In the genomic region with DNA sequence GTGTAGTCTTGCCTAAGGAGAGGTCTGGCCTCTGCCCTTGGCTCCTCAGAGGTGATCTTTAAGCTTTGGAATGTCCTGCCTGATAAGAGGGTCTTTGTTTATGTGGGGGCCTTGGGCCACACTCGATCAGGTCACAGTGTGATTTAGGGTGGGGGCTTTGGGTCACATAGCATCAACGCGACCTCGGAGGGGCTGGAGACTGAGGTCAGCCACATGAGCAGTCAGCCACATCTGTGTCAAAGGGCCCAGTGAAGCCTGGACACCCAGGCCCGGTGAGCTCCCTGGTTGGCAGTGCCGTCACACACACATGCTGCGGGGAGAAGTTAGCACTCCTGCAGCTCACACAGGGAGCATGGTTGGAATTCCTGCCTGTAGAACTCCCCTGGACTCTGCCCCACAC, we compare ENCODE assay signal across 22 cellular contexts.
DNase-seq lines count a peak whose midpoint lies in the region; ATAC-seq and TF ChIP-seq lines count a peak whose summit lies in the region.
"Had no signal": no experiment of that assay in that cellular context is flagged by ENCODE, and none has a peak within 500 bp of the region (broad histone marks: within the 10 kb centered on the region; RNA-seq: fewer than 3 reads in every experiment).

No MANE protein-coding gene starts in this region.

- H3K23me2 ChIP-seq in H9 (ENCODE audit: insufficient read length, low read depth, low read length, poor library complexity, severe bottlenecking): no peaks in the 10 kb centered on the region

- H4K91ac ChIP-seq in H9 (ENCODE audit: insufficient read length, low read depth, low read length): no peak overlapping the region

- H3K27me3 ChIP-seq in BLaER1 treated with 17β-estradiol and CSF1 and Interleukin-3, amounts not matched to agents 10 nM and 100 nM: peaks cover 0 to 5% (median 0%) of the 10 kb centered on the region in 11 experiments; a peak in 4 of 22 replicates
- no peaks in the 10 kb centered on the region for H3K27me3 ChIP-seq in H9 (ENCODE audit: insufficient read depth, low read length)
- H3K27me3 ChIP-seq in effector memory CD4-positive, alpha-beta T cell (replicated peaks; ENCODE audit: control insufficient read depth, insufficient read depth, low read length, poor library complexity, severe bottlenecking): no peaks in the 10 kb centered on the region
- H3K27me3 ChIP-seq: MG63, SJSA1 had no signal

- H2BK120ac ChIP-seq in H9 (ENCODE audit: low read depth, low read length, poor library complexity, severe bottlenecking): no peak overlapping the region

- ATAC-seq in GM18858 (IDR thresholded peaks at IDR 0.05; ENCODE audit: unreplicated experiment) (no peak), left ventricle myocardium superior (no peak), HG02759 (IDR thresholded peaks at IDR 0.05; ENCODE audit: unreplicated experiment) (no peak)
- ATAC-seq: K562, Right ventricle myocardium inferior had no signal

- H3K27me3 Mint-ChIP-seq in H9 (ENCODE audit: low read depth) (peaks cover 23% of the 10 kb centered on the region), neural crest cell (ENCODE audit: low read depth) (peaks cover 4% of the 10 kb centered on the region)

- H3K79me1 ChIP-seq in H9 (ENCODE audit: insufficient read depth, low read depth, low read length, poor library complexity, severe bottlenecking): no peaks in the 10 kb centered on the region

- no peak overlapping the region for H3K56ac ChIP-seq in H9 (ENCODE audit: insufficient read length, low read depth, low read length)

- peak overlapping the region in 2 of 3 experiments; percentile 53 to 57; a peak in 2 of 7 replicates for H3K27ac Mint-ChIP-seq in H9
- H3K27ac Mint-ChIP-seq in neural crest cell (ENCODE audit: unreplicated experiment): peak overlapping the region; percentile 93
- H3K27ac Mint-ChIP-seq: CD4-positive, alpha-beta T cell had no signal

- no peak overlapping the region for H2AK5ac ChIP-seq in H9 (ENCODE audit: insufficient read length, low read length)

- WGBS in H9 (ENCODE audit: extremely low coverage, insufficient read length, low lambda C conversion rate): no CpG with 5 or more reads among the region's 7 CpGs

- no peak overlapping the region for H3K9ac ChIP-seq in BLaER1 treated with 17β-estradiol and CSF1 and Interleukin-3, amounts not matched to agents 10 nM and 100 nM
- no peak overlapping the region for H3K9ac ChIP-seq in H9 (ENCODE audit: extremely low read depth, insufficient read length, low read length)
- H3K9ac ChIP-seq: GM23248 had no signal

- H3K36me3 ChIP-seq in BLaER1 treated with 17β-estradiol and CSF1 and Interleukin-3, amounts not matched to agents 10 nM and 100 nM: peaks cover 0 to 4% (median 0%) of the 10 kb centered on the region in 11 experiments; a peak in 2 of 22 replicates
- H3K36me3 ChIP-seq in effector memory CD4-positive, alpha-beta T cell (ENCODE audit: control insufficient read depth, insufficient read depth, low read length): no peaks in the 10 kb centered on the region
- H3K36me3 ChIP-seq: BE2C, HAP-1, MG63, SJSA1 had no signal

- H2BK5ac ChIP-seq in H9 (ENCODE audit: insufficient read length, low read length): no peak overlapping the region

- intact Hi-C loops in left ventricle myocardium superior (cut with micrococcal nuclease): no loop called here

- H2BK20ac ChIP-seq in H9 (ENCODE audit: low read depth, low read length, poor library complexity, severe bottlenecking): no peak overlapping the region

- H3K4me3 ChIP-seq in BLaER1 treated with 17β-estradiol and CSF1 and Interleukin-3, amounts not matched to agents 10 nM and 100 nM: no peak overlapping the region
- H3K4me3 ChIP-seq in effector memory CD4-positive, alpha-beta T cell (ENCODE audit: insufficient read depth, low read depth, low read length, poor library complexity, severe bottlenecking): no peak overlapping the region
- H3K4me3 ChIP-seq: GM23248, HAP-1, K562, MG63, SJSA1 had no signal

- H3K4me1 Mint-ChIP-seq in H9 (peaks cover 10 to 13% of the 10 kb centered on the region in 2 experiments), neural crest cell (peaks cover 26% of the 10 kb centered on the region)

- no peaks in the 10 kb centered on the region; a peak in 1 of 22 replicates for H4K20me1 ChIP-seq in BLaER1 treated with 17β-estradiol and CSF1 and Interleukin-3, amounts not matched to agents 10 nM and 100 nM
- H4K20me1 ChIP-seq in H9 (ENCODE audit: control insufficient read depth, insufficient read depth, insufficient read length): no peaks in the 10 kb centered on the region

- H3K4me2 ChIP-seq in BLaER1 treated with 17β-estradiol and CSF1 and Interleukin-3, amounts not matched to agents 10 nM and 100 nM: peak overlapping the region in 7 of 11 experiments; percentile 42 to 63 (median 54); a peak in 9 of 22 replicates
- H3K4me2 ChIP-seq in H9 (ENCODE audit: insufficient read depth, insufficient read length, low read length): no peak overlapping the region

- H2BK12ac ChIP-seq in H9 (ENCODE audit: insufficient read length, low read depth, low read length): no peak overlapping the region

- peak; percentile 20 for DNase-seq in H9
- DNase-seq in left kidney (ENCODE audit: low read depth, low spot score): peak; percentile 70
- DNase-seq in neural crest cell (ENCODE audit: low read depth, low spot score): no peak
- no peak for DNase-seq in left ventricle myocardium superior
- no peak for DNase-seq in effector memory CD4-positive, alpha-beta T cell
- DNase-seq: BE2C; CD4-positive, alpha-beta T cell; GF-D8; GM23248; NCI-H1417; NCI-H1694 treated with DMSO at 0.1 percent for 48 hours; NCI-H2081 treated with DMSO at 0.1 percent for 48 hours; NCI-H2171 treated with DMSO at 0.1 percent for 48 hours; NCI-H526 had no signal

- no peak overlapping the region for H3K4me3 Mint-ChIP-seq in H9
- no peak overlapping the region for H3K4me3 Mint-ChIP-seq in neural crest cell
- H3K4me3 Mint-ChIP-seq: CD4-positive, alpha-beta T cell had no signal

- no peak overlapping the region for H4K5ac ChIP-seq in H9 (ENCODE audit: insufficient read length, low read depth, low read length)

- H3K23ac ChIP-seq in H9 (ENCODE audit: insufficient read length, low read depth, low read length): no peak overlapping the region

- H3T11ph ChIP-seq in H9 (ENCODE audit: low read length): no peak overlapping the region

- no peaks in the 10 kb centered on the region for H3K79me2 ChIP-seq in H9 (ENCODE audit: insufficient read depth, low read length)

- H3K27ac ChIP-seq in BLaER1 treated with 17β-estradiol and CSF1 and Interleukin-3, amounts not matched to agents 10 nM and 100 nM: peak overlapping the region in 3 of 11 experiments; percentile 10 to 39 (median 20); a peak in 1 of 22 replicates
- H3K27ac ChIP-seq in H9 (ENCODE audit: insufficient read length, low read depth, low read length): no peak overlapping the region
- H3K27ac ChIP-seq in effector memory CD4-positive, alpha-beta T cell (ENCODE audit: insufficient read depth, low read length, poor library complexity, severe bottlenecking): no peak overlapping the region
- H3K27ac ChIP-seq: GM23248, SJSA1 had no signal

- H3K4me1 ChIP-seq in BLaER1 treated with 17β-estradiol and CSF1 and Interleukin-3, amounts not matched to agents 10 nM and 100 nM: peaks cover 5 to 81% (median 64%) of the 10 kb centered on the region in 10 experiments; a peak in 18 of 20 replicates
- no peaks in the 10 kb centered on the region for H3K4me1 ChIP-seq in H9 (ENCODE audit: insufficient read depth, low read length)
- no peaks in the 10 kb centered on the region for H3K4me1 ChIP-seq in effector memory CD4-positive, alpha-beta T cell (ENCODE audit: control insufficient read depth, insufficient read depth, low read length, poor library complexity, severe bottlenecking)
- H3K4me1 ChIP-seq: BE2C, HAP-1, SJSA1 had no signal

- no peak overlapping the region for H4K8ac ChIP-seq in H9 (replicated peaks; ENCODE audit: insufficient read length, low read depth, low read length)

- H3K9me3 Mint-ChIP-seq in H9 (peaks cover 0 to 5% of the 10 kb centered on the region in 2 experiments; a peak in 1 of 5 replicates), neural crest cell (no peaks in the 10 kb centered on the region)
- H3K9me3 Mint-ChIP-seq: CD4-positive, alpha-beta T cell had no signal

- no peak overlapping the region for H3K18ac ChIP-seq in H9 (ENCODE audit: insufficient read length, low read depth, low read length)

- no peak overlapping the region for H3K14ac ChIP-seq in H9 (ENCODE audit: insufficient read depth, low read length)

- H3K4ac ChIP-seq in H9 (ENCODE audit: low read depth, low read length): no peak overlapping the region

- TF ChIP-seq CTCF in H9 (conservative IDR thresholded peaks at IDR 0.05) (no peak), neural crest cell (conservative IDR thresholded peaks at IDR 0.05) (no peak)

- no peak overlapping the region for H2AFZ ChIP-seq in H9 (ENCODE audit: low read length)
- H2AFZ ChIP-seq: GM23248 had no signal

- peaks cover 33 to 47% (median 39%) of the 10 kb centered on the region in 11 experiments for H3K9me3 ChIP-seq in BLaER1 treated with 17β-estradiol and CSF1 and Interleukin-3, amounts not matched to agents 10 nM and 100 nM (replicated peaks in 1 of 11)
- H3K9me3 ChIP-seq in H9 (ENCODE audit: control insufficient read depth, low read depth, low read length): no peaks in the 10 kb centered on the region
- no peaks in the 10 kb centered on the region for H3K9me3 ChIP-seq in effector memory CD4-positive, alpha-beta T cell (ENCODE audit: control insufficient read depth, low read length)
- H3K9me3 ChIP-seq: BE2C, HAP-1, MG63, SJSA1 had no signal

- no peaks in the 10 kb centered on the region; a peak in 1 of 7 replicates for H3K36me3 Mint-ChIP-seq in H9 (ENCODE audit: insufficient read depth in 1 of 3, low read depth in 3 of 3)
- H3K36me3 Mint-ChIP-seq in neural crest cell (ENCODE audit: low read depth): no peaks in the 10 kb centered on the region

- no peak overlapping the region for H2BK15ac ChIP-seq in H9 (ENCODE audit: low read depth, low read length)

Comparison
In these comparisons a context has a peak if more than half of its experiments do, and no peak if none do; other contexts are left out.
1. DNase-seq: peak in H9 (single experiment) and left kidney (single experiment); none in neural crest cell (single experiment), left ventricle myocardium superior (single experiment) and effector memory CD4-positive, alpha-beta T cell (0 of 3).